Comparison of ENCODE assay signal across 13 cellular contexts in genomic region chr15:101439285-101439919, GRCh38. TPM values are rescaled to one million over a fixed set of nuclear protein-coding genes. Genes with fewer than 3 reads are reported as not detected.
DNase-seq lines count a peak whose midpoint lies in the region; ATAC-seq and TF ChIP-seq lines count a peak whose summit lies in the region.
"Had no signal": no experiment of that assay in that cellular context is flagged by ENCODE, and none has a peak within 500 bp of the region (broad histone marks: within the 10 kb centered on the region; RNA-seq: fewer than 3 reads in every experiment).

No MANE protein-coding gene starts in this region.

- H3K9me2 ChIP-seq in PC-3 (replicated peaks; ENCODE audit: low read length), result no peaks in the 10 kb centered on the region

- no peak overlapping the region for H3K27ac ChIP-seq in PC-3 (ENCODE audit: low read length)
- H3K27ac ChIP-seq in osteoblast (ENCODE audit: low read depth, low read length), result peak overlapping the region; percentile 54

- peak overlapping the region; percentile 57 for H2AFZ ChIP-seq in PC-3 (ENCODE audit: low read length)
- H2AFZ ChIP-seq in osteoblast (ENCODE audit: low read length), result peak overlapping the region; percentile 36

- DNase-seq in AG04449 (ENCODE audit: low read depth, low spot score) (no peak), PC-3 (peak; percentile 10), fibroblast of villous mesenchyme (ENCODE audit: low read depth) (peak; percentile 79), osteoblast (ENCODE audit: insufficient read length, low spot score, missing footprints) (peak; percentile 71), NCI-H187 treated with DMSO at 0.1 percent for 48 hours (lab: John Stamatoyannopoulos, UW) (no peak), NCI-H774 (lab: John Stamatoyannopoulos, UW) (no peak)
- no peak for DNase-seq in activated naive CD4-positive, alpha-beta T cell treated with anti-CD3 and anti-CD28 coated beads, Interleukin-2, amount 50 U/mL, for 16 hours
- DNase-seq: C1 segment of cervical spinal cord, NCI-H1048, NCI-H748 treated with DMSO at 0.1 percent for 48 hours, T-helper 1 cell had no signal

- no peak; the same call in 1 of the 2 replicates for ATAC-seq in PC-3
- no peak for ATAC-seq in GM21360 (IDR thresholded peaks at IDR 0.05; ENCODE audit: unreplicated experiment)
- ATAC-seq: esophagus mucosa had no signal

- intact Hi-C loops in PC-3 (cut with micrococcal nuclease), result no loop called here

- no peaks in the 10 kb centered on the region for H3K9me3 ChIP-seq in PC-3 (ENCODE audit: low read length)
- H3K9me3 ChIP-seq in osteoblast (ENCODE audit: low read depth, low read length), result no peaks in the 10 kb centered on the region

- H3K9ac ChIP-seq in PC-3 (ENCODE audit: low read length), result no peak overlapping the region

- H3K27me3 ChIP-seq in PC-3 (ENCODE audit: low read length) (peaks cover 35% of the 10 kb centered on the region), osteoblast (ENCODE audit: insufficient read depth, low read length) (no peaks in the 10 kb centered on the region)

- TF ChIP-seq CTCF in AG04449 (IDR thresholded peaks at IDR 0.05; ENCODE audit: insufficient read depth, low read length, missing control alignments) (no peak), PC-3 (conservative IDR thresholded peaks at IDR 0.05; ENCODE audit: low read depth, low read length) (no peak), fibroblast of villous mesenchyme (IDR thresholded peaks at IDR 0.05; ENCODE audit: insufficient read depth, low read depth, low read length) (no peak), osteoblast (IDR thresholded peaks at IDR 0.05; ENCODE audit: extremely low read depth, low read depth, low read length) (no peak)

- H3K4me2 ChIP-seq in PC-3 (ENCODE audit: low read length), result peak overlapping the region; percentile 66
- peak overlapping the region; percentile 65 for H3K4me2 ChIP-seq in osteoblast (ENCODE audit: insufficient read depth, low read length)

- H3F3A ChIP-seq in PC-3 (ENCODE audit: low read length, unreplicated experiment), result no peaks in the 10 kb centered on the region

- CTCF ChIA-PET in AG04449 (lab: Yijun Ruan, JAX), result interaction anchor here (1.1 kb wide), 1 partner anchor 179 kb away, joined by 3 read pairs; no protein-coding TSS in a partner anchor
- CTCF ChIA-PET in PC-3 (lab: Charles Lee), result no interaction called here

- no TSS peak for BruUV-seq in PC-3 (replicated peaks; lab: Mats Ljungman, UMichigan)

- peak overlapping the region; percentile 46 for H3K4me3 ChIP-seq in AG04449 (ENCODE audit: low read depth, low read length)
- H3K4me3 ChIP-seq in PC-3 (ENCODE audit: low read length), result peak overlapping the region; percentile 47; the same call in 1 of the 2 replicates
- peak overlapping the region; percentile 19 for H3K4me3 ChIP-seq in fibroblast of villous mesenchyme (ENCODE audit: low read depth, low read length)
- peak overlapping the region; percentile 44 for H3K4me3 ChIP-seq in osteoblast (ENCODE audit: insufficient read depth, low read length)

- POLR2A ChIA-PET in AG04449 (lab: Yijun Ruan, JAX) (no interaction called here), PC-3 (lab: Charles Lee; ENCODE audit: unreplicated experiment) (no interaction called here)

- H3K79me2 ChIP-seq in PC-3 (ENCODE audit: low read length) (no peaks in the 10 kb centered on the region), osteoblast (ENCODE audit: insufficient read depth, low read length) (no peaks in the 10 kb centered on the region)

- no peaks in the 10 kb centered on the region for H3K36me3 ChIP-seq in PC-3 (ENCODE audit: low read depth, low read length)
- H3K36me3 ChIP-seq in osteoblast (ENCODE audit: insufficient read depth, low read length), result no peaks in the 10 kb centered on the region

- H3K4me1 ChIP-seq in PC-3 (ENCODE audit: insufficient read depth, low read length) (peaks cover 10% of the 10 kb centered on the region; the same call in 1 of the 2 replicates), osteoblast (ENCODE audit: insufficient read depth, low read length) (peaks cover 13% of the 10 kb centered on the region)

- H4K20me1 ChIP-seq in PC-3 (ENCODE audit: low read length), result no peaks in the 10 kb centered on the region
- H4K20me1 ChIP-seq in osteoblast (ENCODE audit: insufficient read depth, low read length), result no peaks in the 10 kb centered on the region

RNA-seq across cellular contexts. Expression of gene PCSK6, which starts 50.1 kb away (rescaled TPM):
- total RNA-seq in PC-3 (2014; rRNA removed) (2.7 and 3.7 TPM in 2 replicates), fibroblast of villous mesenchyme (7.7 and 10.4 TPM in 2 replicates), osteoblast (0.29 and 0.72 TPM in 2 replicates)

Comparison
In these comparisons a context has a peak if more than half of its experiments do, and no peak if none do; other contexts are left out.
1. DNase-seq: peak in PC-3 (single experiment), fibroblast of villous mesenchyme (single experiment) and osteoblast (single experiment); none in AG04449 (single experiment), NCI-H187 treated with DMSO at 0.1 percent for 48 hours (single experiment), activated naive CD4-positive, alpha-beta T cell treated with anti-CD3 and anti-CD28 coated beads, Interleukin-2, amount 50 U/mL, for 16 hours (single experiment) and NCI-H774 (single experiment).
2. Peak in every context shown above with its lines, with median percentiles within 50 percentile points of each other: H3K4me3 ChIP-seq.